ENCODE assay signal across 17 cellular contexts in genomic region chr6:43968110-43968965, GRCh38.
DNase-seq lines count a peak whose midpoint lies in the region; TF ChIP-seq lines count a peak whose summit lies in the region.
"Had no signal": no experiment of that assay in that cellular context is flagged by ENCODE, and none has a peak within 500 bp of the region (broad histone marks: within the 10 kb centered on the region; RNA-seq: fewer than 3 reads in every experiment).

No MANE protein-coding gene starts in this region.

- H3K36me3 Mint-ChIP-seq in activated CD4-positive, alpha-beta memory T cell treated with anti-CD3 and anti-CD28 coated beads, Interleukin-2, amount 10 ng/mL, durations not matched to agents 7 days and 5 days (ENCODE audit: low read depth) = no peaks in the 10 kb centered on the region
- no peaks in the 10 kb centered on the region for H3K36me3 Mint-ChIP-seq in activated CD4-positive, alpha-beta memory T cell treated with anti-CD3 and anti-CD28 coated beads for 36 hours
- no peaks in the 10 kb centered on the region for H3K36me3 Mint-ChIP-seq in type B pancreatic cell
- no peaks in the 10 kb centered on the region for H3K36me3 Mint-ChIP-seq in MCF 10A (ENCODE audit: insufficient read depth, unreplicated experiment)

- no peak overlapping the region for H2AFZ ChIP-seq in hepatocyte
- H2AFZ ChIP-seq: PC-9 had no signal

- no peaks in the 10 kb centered on the region for H3K9me2 ChIP-seq in hepatocyte (replicated peaks; ENCODE audit: insufficient read depth)

- H3K27me3 Mint-ChIP-seq in activated CD4-positive, alpha-beta memory T cell treated with anti-CD3 and anti-CD28 coated beads, Interleukin-2, amount 10 ng/mL, durations not matched to agents 7 days and 5 days = no peaks in the 10 kb centered on the region
- H3K27me3 Mint-ChIP-seq in activated CD4-positive, alpha-beta memory T cell treated with anti-CD3 and anti-CD28 coated beads for 36 hours = peaks cover 4% of the 10 kb centered on the region
- H3K27me3 Mint-ChIP-seq in type B pancreatic cell (peaks cover 6% of the 10 kb centered on the region), MCF 10A (ENCODE audit: insufficient read depth, unreplicated experiment) (no peaks in the 10 kb centered on the region)

- POLR2A ChIA-PET in activated CD4-positive, alpha-beta memory T cell treated with anti-CD3 and anti-CD28 coated beads, Interleukin-2, amount 10 ng/mL, durations not matched to agents 7 days and 5 days (lab: Charles Lee) = no interaction called here
- POLR2A ChIA-PET in activated CD4-positive, alpha-beta memory T cell treated with anti-CD3 and anti-CD28 coated beads for 36 hours (lab: Charles Lee) = no interaction called here
- POLR2A ChIA-PET in MCF 10A (lab: Yijun Ruan, JAX) = interaction anchor here (0.6 to 0.7 kb wide), 2 partner anchors 41 to 59 kb away, joined by 3 read pairs; no protein-coding TSS in a partner anchor

- BruUV-seq in MCF 10A (replicated peaks; lab: Mats Ljungman, UMichigan) = no TSS peak

- H4K20me1 ChIP-seq in hepatocyte (ENCODE audit: insufficient read depth, poor library complexity, severe bottlenecking) = no peaks in the 10 kb centered on the region
- H4K20me1 ChIP-seq: BLaER1 treated with 17β-estradiol and CSF1 and Interleukin-3, amounts not matched to agents 10 nM and 100 nM had no signal

- CTCF ChIA-PET in activated CD4-positive, alpha-beta memory T cell treated with anti-CD3 and anti-CD28 coated beads, Interleukin-2, amount 10 ng/mL, durations not matched to agents 7 days and 5 days (lab: Charles Lee) = interaction anchor here (1.0 kb wide), 1 partner anchor 111 kb away, joined by 3 read pairs; no protein-coding TSS in a partner anchor
- CTCF ChIA-PET in activated CD4-positive, alpha-beta memory T cell treated with anti-CD3 and anti-CD28 coated beads for 36 hours (lab: Charles Lee) = interaction anchor here (1.2 kb wide), 1 partner anchor 194 kb away, joined by 3 read pairs; no protein-coding TSS in a partner anchor
- CTCF ChIA-PET in MCF 10A (lab: Yijun Ruan, JAX) = interaction anchor here (0.6 kb wide), 2 partner anchors 199 to 302 kb away, joined by 3 read pairs; no protein-coding TSS in a partner anchor

- H3K4me3 ChIP-seq in hepatocyte = no peak overlapping the region
- H3K4me3 ChIP-seq: BLaER1 treated with 17β-estradiol and CSF1 and Interleukin-3, amounts not matched to agents 10 nM and 100 nM; PC-9 had no signal

- intact Hi-C loops in activated CD4-positive, alpha-beta memory T cell treated with anti-CD3 and anti-CD28 coated beads for 36 hours (cut with micrococcal nuclease) = no loop called here
- intact Hi-C loops in MCF 10A (cut with micrococcal nuclease) = no loop called here

- H3K36me3 ChIP-seq in hepatocyte (replicated peaks; ENCODE audit: insufficient read depth, low read depth) = no peaks in the 10 kb centered on the region
- H3K36me3 ChIP-seq: BLaER1 treated with 17β-estradiol and CSF1 and Interleukin-3, amounts not matched to agents 10 nM and 100 nM had no signal

- no peak for TF ChIP-seq CTCF in VCaP (conservative IDR thresholded peaks at IDR 0.05)
- TF ChIP-seq CTCF in type B pancreatic cell (conservative IDR thresholded peaks at IDR 0.05) = no peak
- no peak for TF ChIP-seq CTCF in hepatocyte (IDR thresholded peaks at IDR 0.05; ENCODE audit: poor library complexity)
- no peak for TF ChIP-seq CTCF in MCF 10A (IDR thresholded peaks at IDR 0.05; ENCODE audit: unreplicated experiment)

- H3K4me1 Mint-ChIP-seq in activated CD4-positive, alpha-beta memory T cell treated with anti-CD3 and anti-CD28 coated beads, Interleukin-2, amount 10 ng/mL, durations not matched to agents 7 days and 5 days = no peaks in the 10 kb centered on the region
- no peaks in the 10 kb centered on the region for H3K4me1 Mint-ChIP-seq in activated CD4-positive, alpha-beta memory T cell treated with anti-CD3 and anti-CD28 coated beads for 36 hours (ENCODE audit: low read depth)
- H3K4me1 Mint-ChIP-seq in type B pancreatic cell (ENCODE audit: unreplicated experiment) (peaks cover 19% of the 10 kb centered on the region), MCF 10A (ENCODE audit: insufficient read depth, unreplicated experiment) (peaks cover 31% of the 10 kb centered on the region)

- no peak overlapping the region for H3K4me2 ChIP-seq in hepatocyte
- H3K4me2 ChIP-seq: BLaER1 treated with 17β-estradiol and CSF1 and Interleukin-3, amounts not matched to agents 10 nM and 100 nM; PC-9 had no signal

- no peaks in the 10 kb centered on the region for H3K27me3 ChIP-seq in hepatocyte
- H3K27me3 ChIP-seq: BLaER1 treated with 17β-estradiol and CSF1 and Interleukin-3, amounts not matched to agents 10 nM and 100 nM had no signal

- H3K79me2 ChIP-seq in hepatocyte = no peaks in the 10 kb centered on the region

- H3K4me1 ChIP-seq in hepatocyte (ENCODE audit: insufficient read depth) = peaks cover 11% of the 10 kb centered on the region

- no peaks in the 10 kb centered on the region for H3K9me3 Mint-ChIP-seq in activated CD4-positive, alpha-beta memory T cell treated with anti-CD3 and anti-CD28 coated beads, Interleukin-2, amount 10 ng/mL, durations not matched to agents 7 days and 5 days
- H3K9me3 Mint-ChIP-seq in activated CD4-positive, alpha-beta memory T cell treated with anti-CD3 and anti-CD28 coated beads for 36 hours = no peaks in the 10 kb centered on the region
- peaks cover 5% of the 10 kb centered on the region for H3K9me3 Mint-ChIP-seq in type B pancreatic cell
- H3K9me3 Mint-ChIP-seq in MCF 10A (ENCODE audit: unreplicated experiment) = no peaks in the 10 kb centered on the region

- peak; percentile 12 for DNase-seq in activated CD4-positive, alpha-beta memory T cell treated with anti-CD3 and anti-CD28 coated beads, Interleukin-2, amount 10 ng/mL, durations not matched to agents 7 days and 5 days
- DNase-seq in activated CD4-positive, alpha-beta memory T cell treated with anti-CD3 and anti-CD28 coated beads for 36 hours = no peak
- peak; percentile 59 for DNase-seq in iPS-NIHi11 (ENCODE audit: low spot score)
- peak; percentile 61 for DNase-seq in type B pancreatic cell (ENCODE audit: extremely low spot score, unreplicated experiment)
- DNase-seq in T-helper 1 cell = no peak
- DNase-seq in hepatocyte (ENCODE audit: low spot score) = no peak
- DNase-seq in MCF 10A (ENCODE audit: unreplicated experiment) = no peak
- DNase-seq: 8988T, KG1, NCI-H1092, NCI-H2107, NCI-H446 treated with DMSO at 0.1 percent for 48 hours, NCI-H748 treated with DMSO at 0.1 percent for 48 hours, PC-9, Right ventricle myocardium superior had no signal

- no peaks in the 10 kb centered on the region for H3K9me3 ChIP-seq in hepatocyte (ENCODE audit: low read depth)
- H3K9me3 ChIP-seq: BLaER1 treated with 17β-estradiol and CSF1 and Interleukin-3, amounts not matched to agents 10 nM and 100 nM had no signal

- no peak overlapping the region for H3K4me3 Mint-ChIP-seq in activated CD4-positive, alpha-beta memory T cell treated with anti-CD3 and anti-CD28 coated beads, Interleukin-2, amount 10 ng/mL, durations not matched to agents 7 days and 5 days
- no peak overlapping the region for H3K4me3 Mint-ChIP-seq in activated CD4-positive, alpha-beta memory T cell treated with anti-CD3 and anti-CD28 coated beads for 36 hours
- H3K4me3 Mint-ChIP-seq in type B pancreatic cell (no peak overlapping the region), MCF 10A (ENCODE audit: unreplicated experiment) (no peak overlapping the region)

- H3K27ac Mint-ChIP-seq in activated CD4-positive, alpha-beta memory T cell treated with anti-CD3 and anti-CD28 coated beads, Interleukin-2, amount 10 ng/mL, durations not matched to agents 7 days and 5 days = no peak overlapping the region
- no peak overlapping the region for H3K27ac Mint-ChIP-seq in activated CD4-positive, alpha-beta memory T cell treated with anti-CD3 and anti-CD28 coated beads for 36 hours
- H3K27ac Mint-ChIP-seq in type B pancreatic cell (no peak overlapping the region), MCF 10A (ENCODE audit: low read depth, unreplicated experiment) (no peak overlapping the region)

- 83% methylated on average over 12 of the region's 12 CpGs for WGBS in hepatocyte (ENCODE audit: low lambda C conversion rate, missing lambda C conversion rate)

- H3K27ac ChIP-seq in VCaP (peak overlapping the region; percentile 29; the same call in 1 of the 2 replicates), hepatocyte (no peak overlapping the region)
- H3K27ac ChIP-seq: BLaER1 treated with 17β-estradiol and CSF1 and Interleukin-3, amounts not matched to agents 10 nM and 100 nM; PC-9 had no signal

Comparison
In these comparisons a context has a peak if more than half of its experiments do, and no peak if none do; other contexts are left out.
1. DNase-seq: peak in activated CD4-positive, alpha-beta memory T cell treated with anti-CD3 and anti-CD28 coated beads, Interleukin-2, amount 10 ng/mL, durations not matched to agents 7 days and 5 days (single experiment), iPS-NIHi11 (single experiment) and type B pancreatic cell (single experiment); none in activated CD4-positive, alpha-beta memory T cell treated with anti-CD3 and anti-CD28 coated beads for 36 hours (single experiment), T-helper 1 cell (0 of 5), hepatocyte (single experiment) and MCF 10A (single experiment).